Comparison of ENCODE assay signal across 21 cellular contexts in genomic region chr12:92324849-92325500, GRCh38.
"Had no signal": no experiment of that assay in that cellular context is flagged by ENCODE, and none has a peak within 500 bp of the region (broad histone marks: within the 10 kb centered on the region; RNA-seq: fewer than 3 reads in every experiment).

No MANE protein-coding gene starts in this region.

- DNase-seq: activated CD4-positive, alpha-beta T cell treated with anti-CD3 and anti-CD28 coated beads, Interleukin-2, amount 50 U/mL, for 48 hours; activated CD8-positive, alpha-beta memory T cell treated with anti-CD3 and anti-CD28 coated beads, Interleukin-2, amount 50 U/mL, for 4 hours; activated naive CD4-positive, alpha-beta T cell treated with Interleukin-2 at 50 U/mL for 16 hours; adrenal gland; caudate nucleus; colonic mucosa; foreskin melanocyte; heart left ventricle; islet precursor cell; left ventricle myocardium inferior; nephron progenitor cell; psoas muscle; spleen; stimulated activated CD4-positive, alpha-beta T cell treated with anti-CD3 and anti-CD28 coated beads, Interleukin-2, amount 100 ng/mL, for 24 hours; T-helper 17 cell; upper lobe of left lung had no signal

- H3K27ac Mint-ChIP-seq: activated T-helper 1 cell treated with anti-CD3 and anti-CD28 coated beads, Interleukin-12 subunit alpha, Interleukin-12 subunit beta, Interleukin-2, Interleukin-4 antibody, amounts not matched to agents 30 ng/mL and 10 ng/mL and 1 ng/mL, durations not matched to agents 14 hours and 24 hours and 36 hours; memory B cell; nephron progenitor cell; stimulated activated naive CD8-positive, alpha-beta T cell treated with anti-CD3 and anti-CD28 coated beads, Interleukin-15, Interleukin-2, amounts not matched to agents 100 ng/mL and 50 ng/mL, for 24 hours; T-helper 17 cell had no signal

- H3K4me1 ChIP-seq: adrenal gland, colonic mucosa, heart left ventricle, left ventricle myocardium inferior, psoas muscle, spleen, upper lobe of left lung had no signal

- H3K36me3 ChIP-seq: adrenal gland, colonic mucosa, heart left ventricle, left ventricle myocardium inferior, spleen, upper lobe of left lung had no signal

- H3K4me1 Mint-ChIP-seq: nephron progenitor cell had no signal

- H3K4me3 Mint-ChIP-seq: activated T-helper 1 cell treated with anti-CD3 and anti-CD28 coated beads, Interleukin-12 subunit alpha, Interleukin-12 subunit beta, Interleukin-2, Interleukin-4 antibody, amounts not matched to agents 30 ng/mL and 10 ng/mL and 1 ng/mL, durations not matched to agents 14 hours and 24 hours and 36 hours; memory B cell; nephron progenitor cell; stimulated activated naive CD8-positive, alpha-beta T cell treated with anti-CD3 and anti-CD28 coated beads, Interleukin-15, Interleukin-2, amounts not matched to agents 100 ng/mL and 50 ng/mL, for 24 hours; T-helper 17 cell had no signal

- H3K27ac ChIP-seq: adrenal gland, colonic mucosa, heart left ventricle, left ventricle myocardium inferior, psoas muscle, spleen, upper lobe of left lung had no signal

- H3K9me3 ChIP-seq: adrenal gland, colonic mucosa, upper lobe of left lung had no signal

- H3K27me3 Mint-ChIP-seq: memory B cell; stimulated activated naive CD8-positive, alpha-beta T cell treated with anti-CD3 and anti-CD28 coated beads, Interleukin-15, Interleukin-2, amounts not matched to agents 100 ng/mL and 50 ng/mL, for 24 hours; T-helper 17 cell had no signal

- ATAC-seq: activated CD4-positive, CD25-positive, alpha-beta regulatory T cell treated with anti-CD3 and anti-CD28 coated beads, Interleukin-2, amount 50 U/mL, for 24 hours; heart left ventricle; psoas muscle; sciatic nerve; T-helper 17 cell had no signal

- H3K27me3 ChIP-seq: adrenal gland, colonic mucosa, heart left ventricle, spleen, upper lobe of left lung had no signal

- H3K4me3 ChIP-seq: adrenal gland, colonic mucosa, heart left ventricle, left ventricle myocardium inferior, psoas muscle, spleen, upper lobe of left lung had no signal
